In genomic region chr3:196409409-196409808, GRCh38 we compare ENCODE assay signal across 31 cellular contexts.
"Had no signal": no experiment of that assay in that cellular context is flagged by ENCODE, and none has a peak within 500 bp of the region (broad histone marks: within the 10 kb centered on the region; RNA-seq: fewer than 3 reads in every experiment).

No MANE protein-coding gene starts in this region.

- H3K4me1 Mint-ChIP-seq: brain, nephron progenitor cell had no signal

- H3K4me3 ChIP-seq: ascending aorta, cardiac muscle cell, esophagus muscularis mucosa, left lung, lower lobe of right lung, pancreas, prostate gland, skin epidermis, thoracic aorta had no signal

- H3K27ac Mint-ChIP-seq: activated CD4-positive, alpha-beta memory T cell treated with anti-CD3 and anti-CD28 coated beads for 36 hours; activated CD4-positive, alpha-beta T cell treated with anti-CD3 and anti-CD28 coated beads, Interleukin-2, amount 10 ng/mL, durations not matched to agents 24 days and 14 days; activated naive CD4-positive, alpha-beta T cell treated with anti-CD3 and anti-CD28 coated beads, Interleukin-2, amount 10 ng/mL, durations not matched to agents 7 days and 5 days; activated T-helper 1 cell treated with anti-CD3 and anti-CD28 coated beads, Interleukin-12 subunit alpha, Interleukin-12 subunit beta, Interleukin-2, Interleukin-4 antibody, amounts not matched to agents 30 ng/mL and 10 ng/mL and 1 ng/mL, durations not matched to agents 14 hours and 24 hours and 36 hours; brain; nephron progenitor cell; stimulated activated naive CD8-positive, alpha-beta T cell treated with anti-CD3 and anti-CD28 coated beads, Interleukin-15, Interleukin-2, amounts not matched to agents 100 ng/mL and 50 ng/mL, for 24 hours; T-helper 17 cell had no signal

- H3K4me1 ChIP-seq: foreskin keratinocyte, pancreas, prostate gland had no signal

- H3K9me3 ChIP-seq: ascending aorta, esophagus muscularis mucosa, left lung, lower lobe of right lung, pancreas, prostate gland, thoracic aorta had no signal

- H3K27me3 Mint-ChIP-seq: activated CD4-positive, alpha-beta memory T cell treated with anti-CD3 and anti-CD28 coated beads for 36 hours; activated CD4-positive, alpha-beta T cell treated with anti-CD3 and anti-CD28 coated beads, Interleukin-2, amount 10 ng/mL, durations not matched to agents 24 days and 14 days; activated naive CD4-positive, alpha-beta T cell treated with anti-CD3 and anti-CD28 coated beads, Interleukin-2, amount 10 ng/mL, durations not matched to agents 7 days and 5 days; brain; stimulated activated naive CD8-positive, alpha-beta T cell treated with anti-CD3 and anti-CD28 coated beads, Interleukin-15, Interleukin-2, amounts not matched to agents 100 ng/mL and 50 ng/mL, for 24 hours; T-helper 17 cell had no signal

- H3K27ac ChIP-seq: ascending aorta, cardiac muscle cell, esophagus muscularis mucosa, foreskin keratinocyte, left lung, lower lobe of right lung, pancreas, prostate gland, skin epidermis, thoracic aorta, WERI-Rb-1 had no signal

- H3K27me3 ChIP-seq: ascending aorta, cardiac muscle cell, esophagus muscularis mucosa, foreskin keratinocyte, left lung, pancreas had no signal

- H3K36me3 ChIP-seq: pancreas, prostate gland, WERI-Rb-1 had no signal

- H3K9me3 Mint-ChIP-seq: activated CD4-positive, alpha-beta T cell treated with anti-CD3 and anti-CD28 coated beads, Interleukin-2, amount 10 ng/mL, durations not matched to agents 24 days and 14 days had no signal

- ATAC-seq: foreskin keratinocyte, left lung, lower lobe of right lung, pancreas, sciatic nerve, SK-N-SH treated with all-trans-retinoic acid at 6 μM for 48 hours, T-helper 17 cell had no signal

- H3K4me3 Mint-ChIP-seq: activated CD4-positive, alpha-beta memory T cell treated with anti-CD3 and anti-CD28 coated beads for 36 hours; activated CD4-positive, alpha-beta T cell treated with anti-CD3 and anti-CD28 coated beads, Interleukin-2, amount 10 ng/mL, durations not matched to agents 24 days and 14 days; activated naive CD4-positive, alpha-beta T cell treated with anti-CD3 and anti-CD28 coated beads, Interleukin-2, amount 10 ng/mL, durations not matched to agents 7 days and 5 days; activated T-helper 1 cell treated with anti-CD3 and anti-CD28 coated beads, Interleukin-12 subunit alpha, Interleukin-12 subunit beta, Interleukin-2, Interleukin-4 antibody, amounts not matched to agents 30 ng/mL and 10 ng/mL and 1 ng/mL, durations not matched to agents 14 hours and 24 hours and 36 hours; brain; nephron progenitor cell; stimulated activated naive CD8-positive, alpha-beta T cell treated with anti-CD3 and anti-CD28 coated beads, Interleukin-15, Interleukin-2, amounts not matched to agents 100 ng/mL and 50 ng/mL, for 24 hours; T-helper 17 cell had no signal

- DNase-seq: activated CD4-positive, alpha-beta memory T cell treated with anti-CD3 and anti-CD28 coated beads for 36 hours; activated CD4-positive, alpha-beta T cell treated with anti-CD3 and anti-CD28 coated beads, Interleukin-2, amount 10 ng/mL, durations not matched to agents 24 days and 14 days; activated CD4-positive, CD25-positive, alpha-beta regulatory T cell treated with anti-CD3 and anti-CD28 coated beads, Interleukin-2, amount 50 U/mL, for 72 hours; activated gamma-delta T cell; activated naive CD4-positive, alpha-beta T cell treated with anti-CD3 and anti-CD28 coated beads, Interleukin-2, amount 10 ng/mL, durations not matched to agents 7 days and 5 days; cortex of kidney; foreskin keratinocyte; left lung; lower lobe of right lung; mesendoderm; nephron progenitor cell; nucleus accumbens; pancreas; retina; stimulated activated CD4-positive, alpha-beta T cell treated with anti-CD3 and anti-CD28 coated beads, Interleukin-12 subunit alpha, Interleukin-12 subunit beta, amount 100 ng/mL, for 4 hours; stimulated activated CD4-positive, alpha-beta T cell treated with anti-CD3 and anti-CD28 coated beads, Interleukin-4, amount 100 ng/mL, for 1 hour; T-helper 17 cell; T1000; trophoblast cell; WERI-Rb-1 had no signal
